ENCODE assay signal across 9 cellular contexts in the genomic region with DNA sequence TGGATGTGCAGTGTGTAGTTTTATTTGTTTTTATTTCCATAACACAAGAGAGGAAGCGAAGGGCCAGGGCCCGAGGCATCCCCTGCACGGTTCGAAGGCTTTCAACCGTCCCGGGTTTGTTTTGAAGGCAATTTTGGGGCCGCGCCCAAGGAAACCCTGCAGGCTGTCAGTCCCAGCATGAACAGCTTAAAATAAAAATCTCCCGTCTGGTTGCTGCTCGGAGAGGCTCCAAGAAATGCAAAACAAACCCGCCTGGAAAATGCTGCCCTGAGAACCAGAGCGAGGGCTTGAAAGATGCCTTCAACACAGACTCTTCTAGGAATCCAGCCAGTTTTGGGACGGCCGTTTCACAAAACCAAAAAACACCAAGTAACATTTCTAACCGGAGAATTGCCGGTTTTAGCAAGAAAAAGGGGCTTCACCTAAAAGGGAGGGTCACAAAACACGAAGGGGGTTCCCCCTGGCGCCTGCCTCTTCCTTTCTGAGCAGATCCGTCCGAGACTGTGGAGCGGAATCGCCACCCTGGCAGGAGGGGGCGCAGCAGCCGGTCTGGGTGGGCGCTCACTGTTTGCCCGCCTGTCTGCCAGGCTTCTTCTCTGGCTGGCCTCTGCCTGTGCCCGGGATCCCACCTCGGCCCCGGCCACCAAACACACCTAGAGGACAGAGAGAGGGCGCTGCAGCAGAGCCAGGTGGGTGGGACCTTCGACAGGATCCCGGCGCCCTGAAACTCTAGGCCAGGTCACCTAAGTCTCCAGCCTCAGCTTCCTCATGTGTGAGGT. TPM values are rescaled to one million over a fixed set of nuclear protein-coding genes. Genes with fewer than 3 reads are reported as not detected.
A peak's percentile ranks its signal among the peaks of the same experiment; 100 is the strongest.
DNase-seq lines count a peak whose midpoint lies in the region; ATAC-seq and TF ChIP-seq lines count a peak whose summit lies in the region.
"Had no signal": no experiment of that assay in that cellular context is flagged by ENCODE, and none has a peak within 500 bp of the region (broad histone marks: within the 10 kb centered on the region; RNA-seq: fewer than 3 reads in every experiment).

No MANE protein-coding gene starts in this region.

- peak overlapping the region; percentile 57 to 99 (median 96) for H3K27ac Mint-ChIP-seq in CD8-positive, alpha-beta memory T cell
- peak overlapping the region; percentile 30 for H3K27ac Mint-ChIP-seq in dendritic cell treated with granulocyte-macrophage colony-stimulating factor and Interleukin-4, amounts not matched to agents 40 ng/mL and 50 ng/mL, for 4 days

- H3K9me3 Mint-ChIP-seq in CD8-positive, alpha-beta memory T cell: no peaks in the 10 kb centered on the region
- H3K9me3 Mint-ChIP-seq in dendritic cell treated with granulocyte-macrophage colony-stimulating factor and Interleukin-4, amounts not matched to agents 40 ng/mL and 50 ng/mL, for 4 days: no peaks in the 10 kb centered on the region

- peaks cover 0 to 43% (median 4%) of the 10 kb centered on the region in 3 donors for H3K36me3 Mint-ChIP-seq in CD8-positive, alpha-beta memory T cell
- peaks cover 75% of the 10 kb centered on the region for H3K36me3 Mint-ChIP-seq in dendritic cell treated with granulocyte-macrophage colony-stimulating factor and Interleukin-4, amounts not matched to agents 40 ng/mL and 50 ng/mL, for 4 days (ENCODE audit: low read depth)

- peaks cover 36 to 49% (median 43%) of the 10 kb centered on the region in 3 donors for H3K4me1 Mint-ChIP-seq in CD8-positive, alpha-beta memory T cell
- peaks cover 58% of the 10 kb centered on the region for H3K4me1 Mint-ChIP-seq in dendritic cell treated with granulocyte-macrophage colony-stimulating factor and Interleukin-4, amounts not matched to agents 40 ng/mL and 50 ng/mL, for 4 days (ENCODE audit: low read depth)

- no peak for ATAC-seq in GM18867 (IDR thresholded peaks at IDR 0.05; ENCODE audit: unreplicated experiment)
- no peak for ATAC-seq in HG02973 (IDR thresholded peaks at IDR 0.05; ENCODE audit: unreplicated experiment)
- no peak for ATAC-seq in GM19397 (IDR thresholded peaks at IDR 0.05; ENCODE audit: unreplicated experiment)

- POLR2A ChIA-PET in CD8-positive, alpha-beta memory T cell (lab: Charles Lee): interaction anchor here (0.6 to 3.4 kb wide), 7 partner anchors 9 to 115 kb away, joined by 3 to 36 read pairs (median 4); a partner anchor contains a TSS

- H3K27ac ChIP-seq in CD8-positive, alpha-beta memory T cell (ENCODE audit: low read depth, low read length): no peak overlapping the region
- peak overlapping the region; percentile 98 for H3K27ac ChIP-seq in parathyroid adenoma

- no peaks in the 10 kb centered on the region for H3K27me3 ChIP-seq in CD8-positive, alpha-beta memory T cell (ENCODE audit: insufficient read depth, low read length, poor library complexity, severe bottlenecking)
- no peaks in the 10 kb centered on the region for H3K27me3 ChIP-seq in parathyroid adenoma (ENCODE audit: control insufficient read depth, insufficient read depth, low read length)

- H3K36me3 ChIP-seq in CD8-positive, alpha-beta memory T cell (ENCODE audit: insufficient read depth, low read length): no peaks in the 10 kb centered on the region
- no peaks in the 10 kb centered on the region for H3K36me3 ChIP-seq in parathyroid adenoma (ENCODE audit: control insufficient read depth, insufficient read depth, low read length)

- in situ Hi-C loops in ACHN (cut with HindIII; ENCODE audit: low pct_ligation_motif_present, low pct_unique_long_range_greater_than_20kb, low sequenced_read_pairs): no loop called here

- H3K4me2 ChIP-seq in parathyroid adenoma (ENCODE audit: low read length): peak overlapping the region; percentile 73

- H3K9ac ChIP-seq in parathyroid adenoma: no peak overlapping the region

- peak overlapping the region; percentile 8 for H3K4me3 ChIP-seq in CD8-positive, alpha-beta memory T cell (ENCODE audit: low read length)
- H3K4me3 ChIP-seq in parathyroid adenoma (ENCODE audit: low read depth, low read length): peak overlapping the region; percentile 32

- DNase-seq in CD8-positive, alpha-beta memory T cell: peak in 2 of 5 donors; percentile 32 to 66
- DNase-seq in T follicular helper cell (ENCODE audit: low read depth) (peak; percentile 21), ACHN (no peak)
- DNase-seq: NCI-H146 had no signal

- peak overlapping the region; percentile 1 for H2AFZ ChIP-seq in parathyroid adenoma

- peak overlapping the region; percentile 60 to 96 (median 83) for H3K4me3 Mint-ChIP-seq in CD8-positive, alpha-beta memory T cell
- H3K4me3 Mint-ChIP-seq in dendritic cell treated with granulocyte-macrophage colony-stimulating factor and Interleukin-4, amounts not matched to agents 40 ng/mL and 50 ng/mL, for 4 days: no peak overlapping the region

- peaks cover 0 to 1% of the 10 kb centered on the region in 2 donors for H3K27me3 Mint-ChIP-seq in CD8-positive, alpha-beta memory T cell
- H3K27me3 Mint-ChIP-seq in dendritic cell treated with granulocyte-macrophage colony-stimulating factor and Interleukin-4, amounts not matched to agents 40 ng/mL and 50 ng/mL, for 4 days: no peaks in the 10 kb centered on the region

- H3K9me3 ChIP-seq in CD8-positive, alpha-beta memory T cell (ENCODE audit: low read length): no peaks in the 10 kb centered on the region
- no peaks in the 10 kb centered on the region for H3K9me3 ChIP-seq in parathyroid adenoma (ENCODE audit: control insufficient read depth, low read length)

- TF ChIP-seq CTCF in parathyroid adenoma (IDR thresholded peaks at IDR 0.05): no peak

- no peaks in the 10 kb centered on the region for H3K79me2 ChIP-seq in parathyroid adenoma

- CTCF ChIA-PET in CD8-positive, alpha-beta memory T cell (lab: Charles Lee): interaction anchor here (0.7 to 1.4 kb wide), 5 partner anchors 10 to 29 kb away, joined by 3 to 13 read pairs (median 5); a partner anchor contains a TSS

- peaks cover 44% of the 10 kb centered on the region for H3K4me1 ChIP-seq in CD8-positive, alpha-beta memory T cell (ENCODE audit: insufficient read depth, low read length)
- H3K4me1 ChIP-seq in parathyroid adenoma: peaks cover 42% of the 10 kb centered on the region

- intact Hi-C loops in dendritic cell treated with granulocyte-macrophage colony-stimulating factor and Interleukin-4, amounts not matched to agents 40 ng/mL and 50 ng/mL, for 4 days (cut with micrococcal nuclease): no loop called here

RNA-seq across cellular contexts. Expression of a gene that starts 15.8 kb away (rescaled TPM):
- total RNA-seq in CD8-positive, alpha-beta memory T cell: 100 to 1,000 TPM; 351 to 373 TPM
- 154 TPM for polyA plus RNA-seq in CD8-positive, alpha-beta memory T cell

RNA-seq across cellular contexts. Expression of a gene that starts 25.7 kb away (rescaled TPM):
- 100 to 1,000 TPM; 300 to 327 TPM for total RNA-seq in CD8-positive, alpha-beta memory T cell
- 174 TPM for polyA plus RNA-seq in CD8-positive, alpha-beta memory T cell

RNA-seq across cellular contexts. Expression of a gene that starts 32.8 kb away (rescaled TPM):
- 1 to 10 TPM; 1.3 TPM for total RNA-seq in CD8-positive, alpha-beta memory T cell
- polyA plus RNA-seq in CD8-positive, alpha-beta memory T cell: 0.31 TPM

RNA-seq across cellular contexts. Expression of a gene that starts 33.3 kb away (rescaled TPM):
- 10 to 100 TPM; 27.3 to 27.7 TPM for total RNA-seq in CD8-positive, alpha-beta memory T cell
- 12.2 TPM for polyA plus RNA-seq in CD8-positive, alpha-beta memory T cell
